In the genomic region with DNA sequence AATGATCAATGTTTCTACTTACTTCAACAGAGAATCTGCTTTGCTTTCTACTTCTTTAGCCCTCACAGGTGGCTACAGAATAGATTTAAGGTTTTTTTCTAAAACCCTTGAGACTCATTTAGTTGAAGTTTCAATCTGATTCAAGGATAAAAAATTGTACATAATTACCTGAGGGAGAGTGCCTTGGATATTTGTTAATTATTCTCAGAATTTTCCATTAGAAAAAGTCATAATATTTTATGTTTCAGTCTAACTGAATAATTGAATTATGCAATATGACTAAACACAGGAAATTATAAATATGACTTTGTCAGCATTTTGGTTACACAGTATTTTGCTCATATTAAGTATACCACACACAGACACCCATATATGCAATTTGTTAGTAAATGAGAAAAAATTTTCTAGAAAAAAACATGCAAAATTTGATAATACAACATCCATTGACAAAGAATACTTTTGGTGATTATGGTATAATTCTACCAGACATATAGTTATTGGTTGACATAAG, we compare ENCODE assay signal across 33 cellular contexts. TPM values are rescaled to one million over a fixed set of nuclear protein-coding genes. Genes with fewer than 3 reads are reported as not detected.
"Had no signal": no experiment of that assay in that cellular context is flagged by ENCODE, and none has a peak within 500 bp of the region (broad histone marks: within the 10 kb centered on the region; RNA-seq: fewer than 3 reads in every experiment).

TSS of gene OR8J3 (minus strand) at position 51 of the 511 bp plus-strand sequence. CDS start 2,483 bp downstream, outside the sequence.

- H3K27ac Mint-ChIP-seq: naive thymus-derived CD4-positive, alpha-beta T cell; natural killer cell; nephron; neural progenitor cell; progenitor cell of endocrine pancreas; stimulated activated memory B cell treated with anti-CD40 and anti-IgM and Interleukin-4, amounts not matched to agents 10 μg/mL and 1 μg/mL and 100 μg/mL, for 72 hours; stimulated activated naive CD8-positive, alpha-beta T cell treated with anti-CD3 and anti-CD28 coated beads, Interleukin-15, amount 100 ng/mL, for 72 hours; type B pancreatic cell had no signal

- H3K9ac ChIP-seq: neural progenitor cell, parathyroid adenoma had no signal

- H3K27ac ChIP-seq: neural progenitor cell, ovary, parathyroid adenoma, psoas muscle, skin epidermis, suprapubic skin, testis, tibial artery, transverse colon, upper lobe of right lung, uterus had no signal

- H3K4me3 Mint-ChIP-seq: naive thymus-derived CD4-positive, alpha-beta T cell; natural killer cell; nephron; neural progenitor cell; stimulated activated memory B cell treated with anti-CD40 and anti-IgM and Interleukin-4, amounts not matched to agents 10 μg/mL and 1 μg/mL and 100 μg/mL, for 72 hours; stimulated activated naive CD8-positive, alpha-beta T cell treated with anti-CD3 and anti-CD28 coated beads, Interleukin-15, amount 100 ng/mL, for 72 hours; type B pancreatic cell had no signal

- H3K36me3 Mint-ChIP-seq: naive thymus-derived CD4-positive, alpha-beta T cell; natural killer cell; neural progenitor cell; stimulated activated memory B cell treated with anti-CD40 and anti-IgM and Interleukin-4, amounts not matched to agents 10 μg/mL and 1 μg/mL and 100 μg/mL, for 72 hours; type B pancreatic cell had no signal

- H2AFZ ChIP-seq: neural progenitor cell, parathyroid adenoma had no signal

- H3K27me3 ChIP-seq: neural progenitor cell, ovary, suprapubic skin, testis, tibial artery, transverse colon, upper lobe of right lung, uterus had no signal

- H3K4me3 ChIP-seq: neural progenitor cell, ovary, psoas muscle, skin epidermis, suprapubic skin, tibial artery, transverse colon, upper lobe of right lung, uterus had no signal

- DNase-seq: naive thymus-derived CD4-positive, alpha-beta T cell; natural killer cell; occipital lobe; ovary; psoas muscle; right cardiac atrium; stimulated activated CD4-positive, alpha-beta T cell treated with anti-CD3 and anti-CD28 coated beads, Interleukin-15, amount 100 ng/mL, for 24 hours; stimulated activated CD4-positive, alpha-beta T cell treated with anti-CD3 and anti-CD28 coated beads, Interleukin-2, amount 100 ng/mL, for 24 hours; stimulated activated CD4-positive, alpha-beta T cell treated with anti-CD3 and anti-CD28 coated beads, Interleukin-2, amount 100 ng/mL, for 48 hours; stimulated activated CD4-positive, alpha-beta T cell treated with anti-CD3 and anti-CD28 coated beads, Interleukin-4, amount 100 ng/mL, for 24 hours; stimulated activated naive CD4-positive, alpha-beta T cell; stimulated activated naive CD8-positive, alpha-beta T cell treated with anti-CD3 and anti-CD28 coated beads, Interleukin-15, amount 100 ng/mL, for 72 hours; stimulated activated naive CD8-positive, alpha-beta T cell treated with anti-CD3 and anti-CD28 coated beads, Interleukin-15, Interleukin-2, amounts not matched to agents 100 U/mL and 50 U/mL, for 24 hours; substantia nigra; testis; tibial artery; transverse colon; upper lobe of right lung; uterus had no signal

- H3K4me1 ChIP-seq: neural progenitor cell, parathyroid adenoma, psoas muscle, suprapubic skin, testis, tibial artery, transverse colon, upper lobe of right lung, uterus had no signal

- H3K4me1 Mint-ChIP-seq: naive thymus-derived CD4-positive, alpha-beta T cell; natural killer cell; nephron; neural progenitor cell; stimulated activated memory B cell treated with anti-CD40 and anti-IgM and Interleukin-4, amounts not matched to agents 10 μg/mL and 1 μg/mL and 100 μg/mL, for 72 hours; stimulated activated naive CD8-positive, alpha-beta T cell treated with anti-CD3 and anti-CD28 coated beads, Interleukin-15, amount 100 ng/mL, for 72 hours had no signal

- H3K9me3 Mint-ChIP-seq: type B pancreatic cell had no signal

- H3K9me3 ChIP-seq: ovary, psoas muscle, suprapubic skin, testis, tibial artery, transverse colon, upper lobe of right lung, uterus had no signal

- H3K4me2 ChIP-seq: neural progenitor cell had no signal

- ATAC-seq: naive thymus-derived CD4-positive, alpha-beta T cell; natural killer cell; psoas muscle; right cardiac atrium; sciatic nerve; stimulated activated memory B cell treated with anti-CD40 and anti-IgM and Interleukin-4, amounts not matched to agents 10 μg/mL and 1 μg/mL and 100 μg/mL, for 72 hours; stimulated activated naive CD8-positive, alpha-beta T cell treated with anti-CD3 and anti-CD28 coated beads, Interleukin-15, amount 100 ng/mL, for 72 hours; stimulated activated naive CD8-positive, alpha-beta T cell treated with anti-CD3 and anti-CD28 coated beads, Interleukin-15, Interleukin-2, amounts not matched to agents 100 U/mL and 50 U/mL, for 24 hours; upper lobe of right lung had no signal

- H3K79me2 ChIP-seq: parathyroid adenoma had no signal

- H3K36me3 ChIP-seq: neural progenitor cell, ovary, suprapubic skin, tibial artery, transverse colon, upper lobe of right lung, uterus had no signal

RNA-seq across cellular contexts. Expression of gene OR8J3, which starts in this region (rescaled TPM):
- total RNA-seq: naive thymus-derived CD4-positive, alpha-beta T cell; natural killer cell; occipital lobe; osteoblast; ovary; progenitor cell of endocrine pancreas; psoas muscle; renal cortical epithelial cell; right cardiac atrium; sciatic nerve; suprapubic skin; testis; transverse colon; upper lobe of right lung; urinary bladder; uterus had no signal
- polyA plus RNA-seq: naive thymus-derived CD4-positive, alpha-beta T cell; neural cell; ovary; psoas muscle; right cardiac atrium; thymus; urinary bladder had no signal
